ENCODE assay signal across 1 cellular context in genomic region chr6:163413345-163414116, GRCh38.
A peak's percentile ranks its signal among the peaks of the same experiment; 100 is the strongest.
TF ChIP-seq lines count a peak whose summit lies in the region.

No MANE protein-coding gene starts in this region.

TF ChIP-seq in WTC11, 78 proteins besides CTCF, POLR2A, EP300 and RAD21 (continued from another document):
- TF ChIP-seq IRF2 (CRISPR knock-in tag; IDR thresholded peaks at IDR 0.05; ENCODE audit: borderline replicate concordance, low read depth) (no peak), FOXK1 (CRISPR knock-in tag; IDR thresholded peaks at IDR 0.05) (peak; percentile 46), TEAD1 (CRISPR knock-in tag; IDR thresholded peaks at IDR 0.05) (peak; percentile 74), IRF1 (CRISPR knock-in tag; IDR thresholded peaks at IDR 0.05) (peak; percentile 70; the same call in 1 of the 2 replicates), ELF4 (CRISPR knock-in tag; IDR thresholded peaks at IDR 0.05; ENCODE audit: low read depth) (peak; percentile 72; the same call in 1 of the 2 replicates), FOXP4 (CRISPR knock-in tag; IDR thresholded peaks at IDR 0.05) (peak; percentile 67), MAX (CRISPR knock-in tag; IDR thresholded peaks at IDR 0.05) (peak; percentile 82), ETV6 (CRISPR knock-in tag; IDR thresholded peaks at IDR 0.05) (peak; percentile 51; the same call in 1 of the 2 replicates), GABPB1 (CRISPR knock-in tag; IDR thresholded peaks at IDR 0.05) (peak; percentile 49; the same call in 1 of the 2 replicates), USF2 (CRISPR knock-in tag; IDR thresholded peaks at IDR 0.05) (peak; percentile 94), CREM (CRISPR knock-in tag; IDR thresholded peaks at IDR 0.05) (0 out of 2 replicates have a peak, but pooled peaks have one; percentile 30), STAT6 (CRISPR knock-in tag; conservative IDR thresholded peaks at IDR 0.05; ENCODE audit: low read depth) (no peak), AFF4 (CRISPR knock-in tag; IDR thresholded peaks at IDR 0.05; ENCODE audit: borderline replicate concordance) (no peak), ATF1 (CRISPR knock-in tag; IDR thresholded peaks at IDR 0.05) (no peak), SP1 (CRISPR knock-in tag; conservative IDR thresholded peaks at IDR 0.05) (peak; percentile 86), KAT7 (CRISPR knock-in tag; IDR thresholded peaks at IDR 0.05; ENCODE audit: borderline replicate concordance) (peak; percentile 90), ERG (CRISPR knock-in tag; IDR thresholded peaks at IDR 0.05) (no peak), CREB1 (CRISPR knock-in tag; IDR thresholded peaks at IDR 0.05) (peak; percentile 36; the same call in 1 of the 2 replicates), ZNF281 (CRISPR knock-in tag; IDR thresholded peaks at IDR 0.05) (no peak), ARID4B (CRISPR knock-in tag; IDR thresholded peaks at IDR 0.05; ENCODE audit: borderline replicate concordance) (no peak), NR2C2 (CRISPR knock-in tag; IDR thresholded peaks at IDR 0.05) (no peak)
TF ChIP-seq in WTC11: peak in this region for 21.
